ENCODE assay signal across 1 cellular context in genomic region chr19:17090501-17091074, GRCh38.
TF ChIP-seq lines count a peak whose summit lies in the region.

No MANE protein-coding gene starts in this region.

TF ChIP-seq in SK-N-SH treated with all-trans-retinoic acid at 6 μM for 48 hours, 23 proteins besides CTCF, POLR2A, EP300 and RAD21 (continued from another document):
- TF ChIP-seq CREB5 (CRISPR knock-in tag; IDR thresholded peaks at IDR 0.05; ENCODE audit: low read depth): no peak
- no peak for TF ChIP-seq ZFP3 (CRISPR knock-in tag; IDR thresholded peaks at IDR 0.05)
- TF ChIP-seq TSHZ2 (CRISPR knock-in tag; IDR thresholded peaks at IDR 0.05): no peak
